In the genomic region with DNA sequence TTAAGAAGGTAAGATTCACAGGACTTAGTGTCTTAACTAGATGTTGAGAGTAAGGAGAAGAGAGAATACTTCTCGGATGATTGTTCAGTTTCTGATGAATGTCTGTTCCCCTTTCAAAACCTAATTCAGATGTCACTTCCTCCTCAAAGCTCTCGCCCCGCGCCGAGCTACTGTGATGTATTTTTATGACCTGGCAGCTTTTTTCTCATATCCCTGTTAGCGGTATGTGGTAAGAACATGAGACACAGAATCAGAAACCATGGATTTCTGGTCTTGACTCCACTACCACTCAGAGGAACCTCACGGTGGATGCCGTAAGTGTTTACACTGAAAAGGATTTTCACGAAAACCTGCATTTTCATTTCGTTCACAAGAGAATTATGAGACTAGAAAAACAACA, we compare ENCODE assay signal across 1 cellular context.
A peak's percentile ranks its signal among the peaks of the same experiment; 100 is the strongest.
TF ChIP-seq lines count a peak whose summit lies in the region.

No MANE protein-coding gene starts in this region.

TF ChIP-seq in GM12878, 131 proteins besides CTCF, POLR2A, EP300 and RAD21 (continued from another document and continues in another):
- TF ChIP-seq ZSCAN29 (IDR thresholded peaks at IDR 0.05) (0 out of 2 replicates have a peak, but pooled peaks have one; percentile 18), NR2C1 (IDR thresholded peaks at IDR 0.05) (no peak), FOXK2 (IDR thresholded peaks at IDR 0.05) (no peak), GABPA (IDR thresholded peaks at IDR 0.05; ENCODE audit: low read depth) (peak; percentile 61), ZNF384 (IDR thresholded peaks at IDR 0.05; ENCODE audit: borderline replicate concordance, low read depth, low read length) (no peak), WRNIP1 (IDR thresholded peaks at IDR 0.05; ENCODE audit: borderline replicate concordance, low read depth, low read length) (no peak), MTA2 (IDR thresholded peaks at IDR 0.05; ENCODE audit: low read depth) (peak; percentile 74; the same call in 1 of the 2 replicates), POLR2AphosphoS5 (IDR thresholded peaks at IDR 0.05; ENCODE audit: low read length) (no peak), ATF7 (IDR thresholded peaks at IDR 0.05; ENCODE audit: low read depth) (peak; percentile 81), IKZF2 (IDR thresholded peaks at IDR 0.05) (peak; percentile 93), ZNF274 (IDR thresholded peaks at IDR 0.05; ENCODE audit: insufficient read depth, insufficient read length) (no peak), ZNF24 (IDR thresholded peaks at IDR 0.05) (0 out of 2 replicates have a peak, but pooled peaks have one; percentile 8), MEF2A (IDR thresholded peaks at IDR 0.05; ENCODE audit: insufficient read depth, low read depth, low read length) (peak; percentile 77; the same call in 1 of the 2 replicates), TCF7 (IDR thresholded peaks at IDR 0.05; ENCODE audit: borderline replicate concordance) (no peak), TARDBP (IDR thresholded peaks at IDR 0.05; ENCODE audit: borderline replicate concordance) (no peak), MTA3 (IDR thresholded peaks at IDR 0.05; ENCODE audit: borderline replicate concordance, low read length) (peak; percentile 62; the same call in 1 of the 2 replicates), SP1 (IDR thresholded peaks at IDR 0.05; ENCODE audit: low read depth, low read length) (no peak), NBN (IDR thresholded peaks at IDR 0.05) (0 out of 2 replicates have a peak, but pooled peaks have one; percentile 27), EZH2 (IDR thresholded peaks at IDR 0.05; ENCODE audit: borderline replicate concordance, control insufficient read depth, low read depth, low read length) (no peak), TBL1XR1 (IDR thresholded peaks at IDR 0.05; ENCODE audit: low read depth, low read length) (0 out of 2 replicates have a peak, but pooled peaks have one; percentile 39), ZNF622 (IDR thresholded peaks at IDR 0.05) (no peak), BRCA1 (IDR thresholded peaks at IDR 0.05; ENCODE audit: low read depth, low read length) (no peak)
- TF ChIP-seq, protein P1, sequence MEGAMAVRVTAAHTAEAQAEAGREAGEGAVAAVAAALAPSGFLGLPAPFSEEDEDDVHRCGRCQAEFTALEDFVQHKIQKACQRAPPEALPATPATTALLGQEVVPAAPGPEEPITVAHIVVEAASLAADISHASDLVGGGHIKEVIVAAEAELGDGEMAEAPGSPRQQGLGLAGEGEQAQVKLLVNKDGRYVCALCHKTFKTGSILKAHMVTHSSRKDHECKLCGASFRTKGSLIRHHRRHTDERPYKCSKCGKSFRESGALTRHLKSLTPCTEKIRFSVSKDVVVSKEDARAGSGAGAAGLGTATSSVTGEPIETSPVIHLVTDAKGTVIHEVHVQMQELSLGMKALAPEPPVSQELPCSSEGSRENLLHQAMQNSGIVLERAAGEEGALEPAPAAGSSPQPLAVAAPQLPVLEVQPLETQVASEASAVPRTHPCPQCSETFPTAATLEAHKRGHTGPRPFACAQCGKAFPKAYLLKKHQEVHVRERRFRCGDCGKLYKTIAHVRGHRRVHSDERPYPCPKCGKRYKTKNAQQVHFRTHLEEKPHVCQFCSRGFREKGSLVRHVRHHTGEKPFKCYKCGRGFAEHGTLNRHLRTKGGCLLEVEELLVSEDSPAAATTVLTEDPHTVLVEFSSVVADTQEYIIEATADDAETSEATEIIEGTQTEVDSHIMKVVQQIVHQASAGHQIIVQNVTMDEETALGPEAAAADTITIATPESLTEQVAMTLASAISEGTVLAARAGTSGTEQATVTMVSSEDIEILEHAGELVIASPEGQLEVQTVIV (IDR thresholded peaks at IDR 0.05; ENCODE audit: borderline replicate concordance, partially characterized antibody) = no peak
- TF ChIP-seq, protein P2, sequence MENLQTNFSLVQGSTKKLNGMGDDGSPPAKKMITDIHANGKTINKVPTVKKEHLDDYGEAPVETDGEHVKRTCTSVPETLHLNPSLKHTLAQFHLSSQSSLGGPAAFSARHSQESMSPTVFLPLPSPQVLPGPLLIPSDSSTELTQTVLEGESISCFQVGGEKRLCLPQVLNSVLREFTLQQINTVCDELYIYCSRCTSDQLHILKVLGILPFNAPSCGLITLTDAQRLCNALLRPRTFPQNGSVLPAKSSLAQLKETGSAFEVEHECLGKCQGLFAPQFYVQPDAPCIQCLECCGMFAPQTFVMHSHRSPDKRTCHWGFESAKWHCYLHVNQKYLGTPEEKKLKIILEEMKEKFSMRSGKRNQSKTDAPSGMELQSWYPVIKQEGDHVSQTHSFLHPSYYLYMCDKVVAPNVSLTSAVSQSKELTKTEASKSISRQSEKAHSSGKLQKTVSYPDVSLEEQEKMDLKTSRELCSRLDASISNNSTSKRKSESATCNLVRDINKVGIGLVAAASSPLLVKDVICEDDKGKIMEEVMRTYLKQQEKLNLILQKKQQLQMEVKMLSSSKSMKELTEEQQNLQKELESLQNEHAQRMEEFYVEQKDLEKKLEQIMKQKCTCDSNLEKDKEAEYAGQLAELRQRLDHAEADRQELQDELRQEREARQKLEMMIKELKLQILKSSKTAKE (IDR thresholded peaks at IDR 0.05; ENCODE audit: low read depth, poor library complexity, severe bottlenecking) = peak; percentile 77
- TF ChIP-seq, protein P3, sequence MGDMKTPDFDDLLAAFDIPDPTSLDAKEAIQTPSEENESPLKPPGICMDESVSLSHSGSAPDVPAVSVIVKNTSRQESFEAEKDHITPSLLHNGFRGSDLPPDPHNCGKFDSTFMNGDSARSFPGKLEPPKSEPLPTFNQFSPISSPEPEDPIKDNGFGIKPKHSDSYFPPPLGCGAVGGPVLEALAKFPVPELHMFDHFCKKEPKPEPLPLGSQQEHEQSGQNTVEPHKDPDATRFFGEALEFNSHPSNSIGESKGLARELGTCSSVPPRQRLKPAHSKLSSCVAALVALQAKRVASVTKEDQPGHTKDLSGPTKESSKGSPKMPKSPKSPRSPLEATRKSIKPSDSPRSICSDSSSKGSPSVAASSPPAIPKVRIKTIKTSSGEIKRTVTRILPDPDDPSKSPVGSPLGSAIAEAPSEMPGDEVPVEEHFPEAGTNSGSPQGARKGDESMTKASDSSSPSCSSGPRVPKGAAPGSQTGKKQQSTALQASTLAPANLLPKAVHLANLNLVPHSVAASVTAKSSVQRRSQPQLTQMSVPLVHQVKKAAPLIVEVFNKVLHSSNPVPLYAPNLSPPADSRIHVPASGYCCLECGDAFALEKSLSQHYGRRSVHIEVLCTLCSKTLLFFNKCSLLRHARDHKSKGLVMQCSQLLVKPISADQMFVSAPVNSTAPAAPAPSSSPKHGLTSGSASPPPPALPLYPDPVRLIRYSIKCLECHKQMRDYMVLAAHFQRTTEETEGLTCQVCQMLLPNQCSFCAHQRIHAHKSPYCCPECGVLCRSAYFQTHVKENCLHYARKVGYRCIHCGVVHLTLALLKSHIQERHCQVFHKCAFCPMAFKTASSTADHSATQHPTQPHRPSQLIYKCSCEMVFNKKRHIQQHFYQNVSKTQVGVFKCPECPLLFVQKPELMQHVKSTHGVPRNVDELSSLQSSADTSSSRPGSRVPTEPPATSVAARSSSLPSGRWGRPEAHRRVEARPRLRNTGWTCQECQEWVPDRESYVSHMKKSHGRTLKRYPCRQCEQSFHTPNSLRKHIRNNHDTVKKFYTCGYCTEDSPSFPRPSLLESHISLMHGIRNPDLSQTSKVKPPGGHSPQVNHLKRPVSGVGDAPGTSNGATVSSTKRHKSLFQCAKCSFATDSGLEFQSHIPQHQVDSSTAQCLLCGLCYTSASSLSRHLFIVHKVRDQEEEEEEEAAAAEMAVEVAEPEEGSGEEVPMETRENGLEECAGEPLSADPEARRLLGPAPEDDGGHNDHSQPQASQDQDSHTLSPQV (IDR thresholded peaks at IDR 0.05) = no peak
- TF ChIP-seq, protein P4, sequence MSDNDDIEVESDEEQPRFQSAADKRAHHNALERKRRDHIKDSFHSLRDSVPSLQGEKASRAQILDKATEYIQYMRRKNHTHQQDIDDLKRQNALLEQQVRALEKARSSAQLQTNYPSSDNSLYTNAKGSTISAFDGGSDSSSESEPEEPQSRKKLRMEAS (IDR thresholded peaks at IDR 0.05; ENCODE audit: low read depth, low read length) = 0 out of 2 replicates have a peak, but pooled peaks have one; percentile 32
- TF ChIP-seq, protein P5, sequence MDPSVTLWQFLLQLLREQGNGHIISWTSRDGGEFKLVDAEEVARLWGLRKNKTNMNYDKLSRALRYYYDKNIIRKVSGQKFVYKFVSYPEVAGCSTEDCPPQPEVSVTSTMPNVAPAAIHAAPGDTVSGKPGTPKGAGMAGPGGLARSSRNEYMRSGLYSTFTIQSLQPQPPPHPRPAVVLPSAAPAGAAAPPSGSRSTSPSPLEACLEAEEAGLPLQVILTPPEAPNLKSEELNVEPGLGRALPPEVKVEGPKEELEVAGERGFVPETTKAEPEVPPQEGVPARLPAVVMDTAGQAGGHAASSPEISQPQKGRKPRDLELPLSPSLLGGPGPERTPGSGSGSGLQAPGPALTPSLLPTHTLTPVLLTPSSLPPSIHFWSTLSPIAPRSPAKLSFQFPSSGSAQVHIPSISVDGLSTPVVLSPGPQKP (IDR thresholded peaks at IDR 0.05; ENCODE audit: low read depth, low read length) = no peak
- TF ChIP-seq, protein P6, sequence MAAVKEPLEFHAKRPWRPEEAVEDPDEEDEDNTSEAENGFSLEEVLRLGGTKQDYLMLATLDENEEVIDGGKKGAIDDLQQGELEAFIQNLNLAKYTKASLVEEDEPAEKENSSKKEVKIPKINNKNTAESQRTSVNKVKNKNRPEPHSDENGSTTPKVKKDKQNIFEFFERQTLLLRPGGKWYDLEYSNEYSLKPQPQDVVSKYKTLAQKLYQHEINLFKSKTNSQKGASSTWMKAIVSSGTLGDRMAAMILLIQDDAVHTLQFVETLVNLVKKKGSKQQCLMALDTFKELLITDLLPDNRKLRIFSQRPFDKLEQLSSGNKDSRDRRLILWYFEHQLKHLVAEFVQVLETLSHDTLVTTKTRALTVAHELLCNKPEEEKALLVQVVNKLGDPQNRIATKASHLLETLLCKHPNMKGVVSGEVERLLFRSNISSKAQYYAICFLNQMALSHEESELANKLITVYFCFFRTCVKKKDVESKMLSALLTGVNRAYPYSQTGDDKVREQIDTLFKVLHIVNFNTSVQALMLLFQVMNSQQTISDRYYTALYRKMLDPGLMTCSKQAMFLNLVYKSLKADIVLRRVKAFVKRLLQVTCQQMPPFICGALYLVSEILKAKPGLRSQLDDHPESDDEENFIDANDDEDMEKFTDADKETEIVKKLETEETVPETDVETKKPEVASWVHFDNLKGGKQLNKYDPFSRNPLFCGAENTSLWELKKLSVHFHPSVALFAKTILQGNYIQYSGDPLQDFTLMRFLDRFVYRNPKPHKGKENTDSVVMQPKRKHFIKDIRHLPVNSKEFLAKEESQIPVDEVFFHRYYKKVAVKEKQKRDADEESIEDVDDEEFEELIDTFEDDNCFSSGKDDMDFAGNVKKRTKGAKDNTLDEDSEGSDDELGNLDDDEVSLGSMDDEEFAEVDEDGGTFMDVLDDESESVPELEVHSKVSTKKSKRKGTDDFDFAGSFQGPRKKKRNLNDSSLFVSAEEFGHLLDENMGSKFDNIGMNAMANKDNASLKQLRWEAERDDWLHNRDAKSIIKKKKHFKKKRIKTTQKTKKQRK (IDR thresholded peaks at IDR 0.05; ENCODE audit: low read depth, low read length) = no peak
- TF ChIP-seq, protein P7, sequence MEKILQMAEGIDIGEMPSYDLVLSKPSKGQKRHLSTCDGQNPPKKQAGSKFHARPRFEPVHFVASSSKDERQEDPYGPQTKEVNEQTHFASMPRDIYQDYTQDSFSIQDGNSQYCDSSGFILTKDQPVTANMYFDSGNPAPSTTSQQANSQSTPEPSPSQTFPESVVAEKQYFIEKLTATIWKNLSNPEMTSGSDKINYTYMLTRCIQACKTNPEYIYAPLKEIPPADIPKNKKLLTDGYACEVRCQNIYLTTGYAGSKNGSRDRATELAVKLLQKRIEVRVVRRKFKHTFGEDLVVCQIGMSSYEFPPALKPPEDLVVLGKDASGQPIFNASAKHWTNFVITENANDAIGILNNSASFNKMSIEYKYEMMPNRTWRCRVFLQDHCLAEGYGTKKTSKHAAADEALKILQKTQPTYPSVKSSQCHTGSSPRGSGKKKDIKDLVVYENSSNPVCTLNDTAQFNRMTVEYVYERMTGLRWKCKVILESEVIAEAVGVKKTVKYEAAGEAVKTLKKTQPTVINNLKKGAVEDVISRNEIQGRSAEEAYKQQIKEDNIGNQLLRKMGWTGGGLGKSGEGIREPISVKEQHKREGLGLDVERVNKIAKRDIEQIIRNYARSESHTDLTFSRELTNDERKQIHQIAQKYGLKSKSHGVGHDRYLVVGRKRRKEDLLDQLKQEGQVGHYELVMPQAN (conservative IDR thresholded peaks at IDR 0.05) = no peak
- TF ChIP-seq, protein P8, sequence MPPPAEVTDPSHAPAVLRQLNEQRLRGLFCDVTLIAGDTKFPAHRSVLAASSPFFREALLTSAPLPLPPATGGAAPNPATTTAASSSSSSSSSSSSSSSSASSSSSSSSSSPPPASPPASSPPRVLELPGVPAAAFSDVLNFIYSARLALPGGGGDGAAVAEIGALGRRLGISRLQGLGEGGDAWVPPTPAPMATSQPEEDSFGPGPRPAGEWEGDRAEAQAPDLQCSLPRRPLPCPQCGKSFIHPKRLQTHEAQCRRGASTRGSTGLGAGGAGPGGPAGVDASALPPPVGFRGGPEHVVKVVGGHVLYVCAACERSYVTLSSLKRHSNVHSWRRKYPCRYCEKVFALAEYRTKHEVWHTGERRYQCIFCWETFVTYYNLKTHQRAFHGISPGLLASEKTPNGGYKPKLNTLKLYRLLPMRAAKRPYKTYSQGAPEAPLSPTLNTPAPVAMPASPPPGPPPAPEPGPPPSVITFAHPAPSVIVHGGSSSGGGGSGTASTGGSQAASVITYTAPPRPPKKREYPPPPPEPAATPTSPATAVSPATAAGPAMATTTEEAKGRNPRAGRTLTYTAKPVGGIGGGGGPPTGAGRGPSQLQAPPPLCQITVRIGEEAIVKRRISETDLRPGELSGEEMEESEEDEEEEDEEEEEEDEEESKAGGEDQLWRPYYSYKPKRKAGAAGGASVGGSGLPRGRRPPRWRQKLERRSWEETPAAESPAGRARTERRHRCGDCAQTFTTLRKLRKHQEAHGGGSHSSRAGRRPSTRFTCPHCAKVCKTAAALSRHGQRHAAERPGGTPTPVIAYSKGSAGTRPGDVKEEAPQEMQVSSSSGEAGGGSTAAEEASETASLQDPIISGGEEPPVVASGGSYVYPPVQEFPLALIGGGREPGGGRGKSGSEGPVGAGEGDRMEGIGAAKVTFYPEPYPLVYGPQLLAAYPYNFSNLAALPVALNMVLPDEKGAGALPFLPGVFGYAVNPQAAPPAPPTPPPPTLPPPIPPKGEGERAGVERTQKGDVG (CRISPR knock-in tag; IDR thresholded peaks at IDR 0.05) = no peak
- TF ChIP-seq, protein P9, sequence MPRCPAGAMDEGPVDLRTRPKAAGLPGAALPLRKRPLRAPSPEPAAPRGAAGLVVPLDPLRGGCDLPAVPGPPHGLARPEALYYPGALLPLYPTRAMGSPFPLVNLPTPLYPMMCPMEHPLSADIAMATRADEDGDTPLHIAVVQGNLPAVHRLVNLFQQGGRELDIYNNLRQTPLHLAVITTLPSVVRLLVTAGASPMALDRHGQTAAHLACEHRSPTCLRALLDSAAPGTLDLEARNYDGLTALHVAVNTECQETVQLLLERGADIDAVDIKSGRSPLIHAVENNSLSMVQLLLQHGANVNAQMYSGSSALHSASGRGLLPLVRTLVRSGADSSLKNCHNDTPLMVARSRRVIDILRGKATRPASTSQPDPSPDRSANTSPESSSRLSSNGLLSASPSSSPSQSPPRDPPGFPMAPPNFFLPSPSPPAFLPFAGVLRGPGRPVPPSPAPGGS (IDR thresholded peaks at IDR 0.05; ENCODE audit: borderline replicate concordance, insufficient read depth, low read depth, low read length, poor library complexity, severe bottlenecking) = no peak
